ENCODE assay signal across 2 cellular contexts in genomic region chr3:177595789-177596188, GRCh38.
TF ChIP-seq lines count a peak whose summit lies in the region.

No MANE protein-coding gene starts in this region.

TF ChIP-seq in SK-N-SH, 30 proteins besides CTCF, POLR2A, EP300 and RAD21 (continued from another document):
- 0 out of 2 replicates have a peak, but pooled peaks have one; percentile 2 for TF ChIP-seq FOSL2 (IDR thresholded peaks at IDR 0.05; ENCODE audit: borderline replicate concordance, low read depth)
- no peak; the same call in 1 of the 2 replicates for TF ChIP-seq YY1 (IDR thresholded peaks at IDR 0.05; ENCODE audit: low read depth)
- no peak for TF ChIP-seq MAX (IDR thresholded peaks at IDR 0.05; ENCODE audit: low read depth)

TF ChIP-seq in SK-N-SH treated with all-trans-retinoic acid at 6 μM for 48 hours, 23 proteins besides CTCF, POLR2A, EP300 and RAD21 (continued from another document):
- TF ChIP-seq, protein P1, sequence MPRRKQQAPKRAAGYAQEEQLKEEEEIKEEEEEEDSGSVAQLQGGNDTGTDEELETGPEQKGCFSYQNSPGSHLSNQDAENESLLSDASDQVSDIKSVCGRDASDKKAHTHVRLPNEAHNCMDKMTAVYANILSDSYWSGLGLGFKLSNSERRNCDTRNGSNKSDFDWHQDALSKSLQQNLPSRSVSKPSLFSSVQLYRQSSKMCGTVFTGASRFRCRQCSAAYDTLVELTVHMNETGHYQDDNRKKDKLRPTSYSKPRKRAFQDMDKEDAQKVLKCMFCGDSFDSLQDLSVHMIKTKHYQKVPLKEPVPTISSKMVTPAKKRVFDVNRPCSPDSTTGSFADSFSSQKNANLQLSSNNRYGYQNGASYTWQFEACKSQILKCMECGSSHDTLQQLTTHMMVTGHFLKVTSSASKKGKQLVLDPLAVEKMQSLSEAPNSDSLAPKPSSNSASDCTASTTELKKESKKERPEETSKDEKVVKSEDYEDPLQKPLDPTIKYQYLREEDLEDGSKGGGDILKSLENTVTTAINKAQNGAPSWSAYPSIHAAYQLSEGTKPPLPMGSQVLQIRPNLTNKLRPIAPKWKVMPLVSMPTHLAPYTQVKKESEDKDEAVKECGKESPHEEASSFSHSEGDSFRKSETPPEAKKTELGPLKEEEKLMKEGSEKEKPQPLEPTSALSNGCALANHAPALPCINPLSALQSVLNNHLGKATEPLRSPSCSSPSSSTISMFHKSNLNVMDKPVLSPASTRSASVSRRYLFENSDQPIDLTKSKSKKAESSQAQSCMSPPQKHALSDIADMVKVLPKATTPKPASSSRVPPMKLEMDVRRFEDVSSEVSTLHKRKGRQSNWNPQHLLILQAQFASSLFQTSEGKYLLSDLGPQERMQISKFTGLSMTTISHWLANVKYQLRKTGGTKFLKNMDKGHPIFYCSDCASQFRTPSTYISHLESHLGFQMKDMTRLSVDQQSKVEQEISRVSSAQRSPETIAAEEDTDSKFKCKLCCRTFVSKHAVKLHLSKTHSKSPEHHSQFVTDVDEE (CRISPR knock-in tag; IDR thresholded peaks at IDR 0.05), result no peak
- TF ChIP-seq, protein P2, sequence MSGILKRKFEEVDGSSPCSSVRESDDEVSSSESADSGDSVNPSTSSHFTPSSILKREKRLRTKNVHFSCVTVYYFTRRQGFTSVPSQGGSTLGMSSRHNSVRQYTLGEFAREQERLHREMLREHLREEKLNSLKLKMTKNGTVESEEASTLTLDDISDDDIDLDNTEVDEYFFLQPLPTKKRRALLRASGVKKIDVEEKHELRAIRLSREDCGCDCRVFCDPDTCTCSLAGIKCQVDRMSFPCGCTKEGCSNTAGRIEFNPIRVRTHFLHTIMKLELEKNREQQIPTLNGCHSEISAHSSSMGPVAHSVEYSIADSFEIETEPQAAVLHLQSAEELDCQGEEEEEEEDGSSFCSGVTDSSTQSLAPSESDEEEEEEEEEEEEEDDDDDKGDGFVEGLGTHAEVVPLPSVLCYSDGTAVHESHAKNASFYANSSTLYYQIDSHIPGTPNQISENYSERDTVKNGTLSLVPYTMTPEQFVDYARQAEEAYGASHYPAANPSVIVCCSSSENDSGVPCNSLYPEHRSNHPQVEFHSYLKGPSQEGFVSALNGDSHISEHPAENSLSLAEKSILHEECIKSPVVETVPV (CRISPR knock-in tag; IDR thresholded peaks at IDR 0.05), result no peak
